14 cellular contexts compared by ENCODE assay signal in genomic region chr11:95584180-95584579, GRCh38.
DNase-seq lines count a peak whose midpoint lies in the region; ATAC-seq and TF ChIP-seq lines count a peak whose summit lies in the region.
"Had no signal": no experiment of that assay in that cellular context is flagged by ENCODE, and none has a peak within 500 bp of the region (broad histone marks: within the 10 kb centered on the region; RNA-seq: fewer than 3 reads in every experiment).

No MANE protein-coding gene starts in this region.

- TF ChIP-seq CTCF in choroid plexus epithelial cell (conservative IDR thresholded peaks at IDR 0.05; ENCODE audit: low read depth, low read length) (no peak), left ventricle myocardium inferior (IDR thresholded peaks at IDR 0.05; ENCODE audit: borderline replicate concordance) (no peak), suprapubic skin (IDR thresholded peaks at IDR 0.05) (no peak)

- H3K4me3 ChIP-seq in ACC112 (ENCODE audit: low read depth, low read length) (no peak overlapping the region), choroid plexus epithelial cell (ENCODE audit: low read depth, low read length) (no peak overlapping the region), left ventricle myocardium inferior (no peak overlapping the region), suprapubic skin (no peak overlapping the region)
- H3K4me3 ChIP-seq: lower lobe of right lung had no signal

- H3K27me3 ChIP-seq in ACC112 (ENCODE audit: insufficient read depth, low read length) (no peaks in the 10 kb centered on the region), left ventricle myocardium inferior (ENCODE audit: low read depth) (no peaks in the 10 kb centered on the region), suprapubic skin (no peaks in the 10 kb centered on the region)

- H3K4me1 ChIP-seq in ACC112 (ENCODE audit: control insufficient read depth, insufficient read depth, low read length, unreplicated experiment) (peaks cover 23% of the 10 kb centered on the region), left ventricle myocardium inferior (no peaks in the 10 kb centered on the region), suprapubic skin (no peaks in the 10 kb centered on the region)
- H3K4me1 ChIP-seq: lower lobe of right lung had no signal

- no peak for TF ChIP-seq EP300 in suprapubic skin (IDR thresholded peaks at IDR 0.05)

- H2AFZ ChIP-seq in ACC112 (ENCODE audit: low read length, unreplicated experiment): no peak overlapping the region

- no peaks in the 10 kb centered on the region for H3K9me3 ChIP-seq in left ventricle myocardium inferior (replicated peaks)
- no peaks in the 10 kb centered on the region for H3K9me3 ChIP-seq in suprapubic skin
- H3K9me3 ChIP-seq: lower lobe of right lung had no signal

- H3K79me2 ChIP-seq in ACC112 (ENCODE audit: control insufficient read depth, insufficient read depth, low read length, unreplicated experiment): no peaks in the 10 kb centered on the region

- ATAC-seq in GM18519 (IDR thresholded peaks at IDR 0.05; ENCODE audit: low FRiP score, unreplicated experiment) (peak; percentile 22), HG03432 (IDR thresholded peaks at IDR 0.05; ENCODE audit: unreplicated experiment) (peak; percentile 20)
- ATAC-seq: lower lobe of right lung had no signal

- DNase-seq in choroid plexus epithelial cell (ENCODE audit: low read depth): peak; percentile 18
- DNase-seq in left ventricle myocardium inferior: no peak
- DNase-seq in NCI-H1417 treated with DMSO at 0.1 percent for 48 hours (lab: John Stamatoyannopoulos, UW): no peak
- no peak for DNase-seq in DMS53 treated with DMSO at 0.1 percent for 48 hours (lab: John Stamatoyannopoulos, UW; ENCODE audit: unreplicated experiment)
- no peak for DNase-seq in suprapubic skin (ENCODE audit: low spot score in 2 of 2)
- DNase-seq: activated effector memory CD4-positive, alpha-beta T cell treated with anti-CD3 and anti-CD28 coated beads, Interleukin-2, amount 50 U/mL, for 16 hours; DMS79 treated with DMSO at 0.1 percent for 48 hours; Karpas-422; lower lobe of right lung; NCI-H187 treated with DMSO at 0.1 percent for 48 hours; retina had no signal

- H3K36me3 ChIP-seq in ACC112 (ENCODE audit: insufficient read depth, low read length) (no peaks in the 10 kb centered on the region), left ventricle myocardium inferior (no peaks in the 10 kb centered on the region), suprapubic skin (no peaks in the 10 kb centered on the region)
- H3K36me3 ChIP-seq: lower lobe of right lung had no signal

- 64% methylated on average over 3 of the region's 3 CpGs for whole genome bisulfite sequencing in suprapubic skin

- peak overlapping the region; percentile 66 for H3K27ac ChIP-seq in ACC112 (ENCODE audit: low read depth, low read length)
- H3K27ac ChIP-seq in left ventricle myocardium inferior (replicated peaks): no peak overlapping the region
- no peak overlapping the region for H3K27ac ChIP-seq in suprapubic skin
- H3K27ac ChIP-seq: lower lobe of right lung had no signal

- intact Hi-C loops in left ventricle myocardium inferior (cut with micrococcal nuclease): no loop called here

- TF ChIP-seq POLR2A in suprapubic skin (IDR thresholded peaks at IDR 0.05): no peak
